19 cellular contexts compared by ENCODE assay signal in genomic region chr1:119829636-119830035, GRCh38.
A peak's percentile ranks its signal among the peaks of the same experiment; 100 is the strongest.
DNase-seq lines count a peak whose midpoint lies in the region; ATAC-seq lines count a peak whose summit lies in the region.
"Had no signal": no experiment of that assay in that cellular context is flagged by ENCODE, and none has a peak within 500 bp of the region (broad histone marks: within the 10 kb centered on the region; RNA-seq: fewer than 3 reads in every experiment).

No MANE protein-coding gene starts in this region.

- ATAC-seq in GM21786 (IDR thresholded peaks at IDR 0.05; ENCODE audit: unreplicated experiment), result no peak
- ATAC-seq: activated CD4-positive, alpha-beta T cell treated with anti-CD3 and anti-CD28 coated beads for 36 hours; left cardiac atrium; Panc1 had no signal

- DNase-seq in COR-L47 (lab: John Stamatoyannopoulos, UW) (peak; percentile 85), NCI-H1417 (lab: John Stamatoyannopoulos, UW) (peak; percentile 62 to 90 (median 90)), NCI-H526 treated with DMSO at 0.1 percent for 48 hours (lab: John Stamatoyannopoulos, UW) (peak; percentile 78), medulla oblongata (ENCODE audit: extremely low spot score) (peak; percentile 25), T-helper 9 cell (no peak), EL (no peak), kidney tubule cell (ENCODE audit: low spot score) (no peak)
- DNase-seq: activated CD4-positive, alpha-beta T cell treated with anti-CD3 and anti-CD28 coated beads for 36 hours; activated CD8-positive, alpha-beta memory T cell treated with anti-CD3 and anti-CD28 coated beads, Interleukin-2, amount 50 U/mL, for 4 hours; anterior cingulate cortex; endodermal cell; left cardiac atrium; MG63; NCI-H524; ovary; SK-N-SH; small intestine had no signal

Comparison
In these comparisons a context has a peak if more than half of its experiments do, and no peak if none do; other contexts are left out.
1. DNase-seq: peak in COR-L47 (single experiment), NCI-H1417 (3 of 3), NCI-H526 treated with DMSO at 0.1 percent for 48 hours (single experiment) and medulla oblongata (single experiment); none in T-helper 9 cell (single experiment), EL (single experiment) and kidney tubule cell (single experiment).